ENCODE assay signal across 13 cellular contexts in the genomic region with DNA sequence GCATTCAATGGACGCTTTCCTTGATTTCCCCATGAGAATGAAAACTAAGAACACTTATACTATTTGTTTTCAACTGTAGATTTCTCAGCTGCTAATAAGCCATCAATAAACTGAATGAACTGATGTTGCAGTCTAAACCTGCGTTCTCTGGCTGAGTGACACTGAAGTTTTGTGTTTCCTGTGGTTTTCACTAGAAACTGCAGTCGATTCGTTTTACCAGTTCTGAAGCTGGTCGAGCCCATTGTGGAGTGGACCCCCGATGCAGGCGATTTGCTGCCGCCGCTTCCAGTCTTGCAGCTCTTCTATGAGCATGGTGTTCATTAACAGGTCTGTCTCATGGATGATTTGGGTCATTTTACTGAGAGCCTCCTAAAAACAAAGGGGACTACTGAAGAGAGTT. TPM values are rescaled to one million over a fixed set of nuclear protein-coding genes. Genes with fewer than 3 reads are reported as not detected.
DNase-seq lines count a peak whose midpoint lies in the region; ATAC-seq and TF ChIP-seq lines count a peak whose summit lies in the region.
"Had no signal": no experiment of that assay in that cellular context is flagged by ENCODE, and none has a peak within 500 bp of the region (broad histone marks: within the 10 kb centered on the region; RNA-seq: fewer than 3 reads in every experiment).

No MANE protein-coding gene starts in this region.

- no peaks in the 10 kb centered on the region for H3K9me3 Mint-ChIP-seq in CD8-positive, alpha-beta T cell
- no peaks in the 10 kb centered on the region for H3K9me3 Mint-ChIP-seq in activated T-helper 2 cell treated with anti-CD3 and anti-CD28 coated beads, Interferon-gamma antibody, Interleukin-2, Interleukin-4, amounts not matched to agents 10 μg/mL and 5 μg/mL and 100 μg/mL, durations not matched to agents 14 hours and 24 hours and 36 hours
- peaks cover 0 to 3% (median 0%) of the 10 kb centered on the region in 11 donors for H3K9me3 Mint-ChIP-seq in naive thymus-derived CD4-positive, alpha-beta T cell
- H3K9me3 Mint-ChIP-seq: stimulated activated memory B cell treated with anti-CD40 and anti-IgM and Interleukin-4, amounts not matched to agents 10 μg/mL and 1 μg/mL and 100 μg/mL, for 72 hours had no signal

- H3K4me3 Mint-ChIP-seq in CD8-positive, alpha-beta T cell, result peak overlapping the region; percentile 85
- H3K4me3 Mint-ChIP-seq in T-helper 17 cell, result peak overlapping the region; percentile 91
- peak overlapping the region; percentile 94 for H3K4me3 Mint-ChIP-seq in activated T-helper 2 cell treated with anti-CD3 and anti-CD28 coated beads, Interferon-gamma antibody, Interleukin-2, Interleukin-4, amounts not matched to agents 10 μg/mL and 5 μg/mL and 100 μg/mL, durations not matched to agents 14 hours and 24 hours and 36 hours (ENCODE audit: low read depth)
- peak overlapping the region; percentile 75 to 93 (median 86) for H3K4me3 Mint-ChIP-seq in naive thymus-derived CD4-positive, alpha-beta T cell
- H3K4me3 Mint-ChIP-seq: stimulated activated memory B cell treated with anti-CD40 and anti-IgM and Interleukin-4, amounts not matched to agents 10 μg/mL and 1 μg/mL and 100 μg/mL, for 72 hours had no signal

- CTCF ChIA-PET in CD8-positive, alpha-beta T cell (lab: Charles Lee), result interaction anchor here (2.0 to 8.0 kb wide), 4 partner anchors 13 to 91 kb away, joined by 5 to 68 read pairs (median 24); a partner anchor contains a TSS
- CTCF ChIA-PET in naive thymus-derived CD4-positive, alpha-beta T cell (lab: Charles Lee), result interaction anchor here (0.7 to 4.7 kb wide), 10 partner anchors 10 to 457 kb away, joined by 3 to 28 read pairs (median 4); a partner anchor contains a TSS

- peak overlapping the region; percentile 92 for H3K27ac Mint-ChIP-seq in CD8-positive, alpha-beta T cell
- H3K27ac Mint-ChIP-seq in T-helper 17 cell, result peak overlapping the region; percentile 97
- peak overlapping the region; percentile 95 for H3K27ac Mint-ChIP-seq in activated T-helper 2 cell treated with anti-CD3 and anti-CD28 coated beads, Interferon-gamma antibody, Interleukin-2, Interleukin-4, amounts not matched to agents 10 μg/mL and 5 μg/mL and 100 μg/mL, durations not matched to agents 14 hours and 24 hours and 36 hours
- peak overlapping the region; percentile 81 to 97 (median 93) for H3K27ac Mint-ChIP-seq in naive thymus-derived CD4-positive, alpha-beta T cell
- H3K27ac Mint-ChIP-seq: progenitor cell of endocrine pancreas; stimulated activated memory B cell treated with anti-CD40 and anti-IgM and Interleukin-4, amounts not matched to agents 10 μg/mL and 1 μg/mL and 100 μg/mL, for 72 hours had no signal

- peaks cover 58% of the 10 kb centered on the region for H3K36me3 Mint-ChIP-seq in CD8-positive, alpha-beta T cell
- peaks cover 7% of the 10 kb centered on the region for H3K36me3 Mint-ChIP-seq in T-helper 17 cell (ENCODE audit: low read depth)
- peaks cover 80% of the 10 kb centered on the region for H3K36me3 Mint-ChIP-seq in activated T-helper 2 cell treated with anti-CD3 and anti-CD28 coated beads, Interferon-gamma antibody, Interleukin-2, Interleukin-4, amounts not matched to agents 10 μg/mL and 5 μg/mL and 100 μg/mL, durations not matched to agents 14 hours and 24 hours and 36 hours (ENCODE audit: low read depth)
- peaks cover 12 to 66% (median 32%) of the 10 kb centered on the region in 5 donors for H3K36me3 Mint-ChIP-seq in naive thymus-derived CD4-positive, alpha-beta T cell

- POLR2A ChIA-PET in CD8-positive, alpha-beta T cell (lab: Charles Lee), result interaction anchor here (1.1 to 3.4 kb wide), 5 partner anchors 45 to 91 kb away, joined by 3 to 18 read pairs (median 6); a partner anchor contains a TSS
- POLR2A ChIA-PET in naive thymus-derived CD4-positive, alpha-beta T cell (lab: Charles Lee), result interaction anchor here (0.8 to 5.5 kb wide), 7 partner anchors 11 to 183 kb away, joined by 3 to 79 read pairs (median 6); a partner anchor contains a TSS

- no peaks in the 10 kb centered on the region for H3K27me3 ChIP-seq in CD8-positive, alpha-beta T cell (ENCODE audit: insufficient read depth, low read length)
- H3K27me3 ChIP-seq in naive thymus-derived CD4-positive, alpha-beta T cell (ENCODE audit: control insufficient read depth in 2 of 2, insufficient read depth in 2 of 2, low read length in 2 of 2), result no peaks in the 10 kb centered on the region
- no peaks in the 10 kb centered on the region for H3K27me3 ChIP-seq in ovary
- H3K27me3 ChIP-seq: body of pancreas had no signal

- H3K27ac ChIP-seq in CD8-positive, alpha-beta T cell (ENCODE audit: low read depth, low read length), result peak overlapping the region; percentile 32
- peak overlapping the region; percentile 74 for H3K27ac ChIP-seq in naive thymus-derived CD4-positive, alpha-beta T cell (ENCODE audit: low read depth, low read length)
- H3K27ac ChIP-seq in ovary, result no peak overlapping the region
- H3K27ac ChIP-seq: body of pancreas had no signal

- WGBS in ovary, 3 donors, result 91 to 96% (median 94%) methylated on average over 9 of the region's 9 CpGs

- H3K27me3 Mint-ChIP-seq in CD8-positive, alpha-beta T cell (ENCODE audit: low read depth), result no peaks in the 10 kb centered on the region
- no peaks in the 10 kb centered on the region for H3K27me3 Mint-ChIP-seq in T-helper 17 cell
- H3K27me3 Mint-ChIP-seq in activated T-helper 2 cell treated with anti-CD3 and anti-CD28 coated beads, Interferon-gamma antibody, Interleukin-2, Interleukin-4, amounts not matched to agents 10 μg/mL and 5 μg/mL and 100 μg/mL, durations not matched to agents 14 hours and 24 hours and 36 hours (ENCODE audit: low read depth), result no peaks in the 10 kb centered on the region
- H3K27me3 Mint-ChIP-seq in naive thymus-derived CD4-positive, alpha-beta T cell, result no peaks in the 10 kb centered on the region
- H3K27me3 Mint-ChIP-seq: progenitor cell of endocrine pancreas had no signal

- peaks cover 13% of the 10 kb centered on the region for H3K36me3 ChIP-seq in CD8-positive, alpha-beta T cell (ENCODE audit: insufficient read depth, low read length)
- H3K36me3 ChIP-seq in naive thymus-derived CD4-positive, alpha-beta T cell (ENCODE audit: control insufficient read depth in 2 of 3, insufficient read depth in 3 of 3, low read length in 3 of 3), result peaks cover 0 to 10% (median 7%) of the 10 kb centered on the region in 3 experiments
- no peaks in the 10 kb centered on the region for H3K36me3 ChIP-seq in ovary

- H3K4me3 ChIP-seq in CD8-positive, alpha-beta T cell (ENCODE audit: low read depth, low read length), result peak overlapping the region; percentile 42
- peak overlapping the region; percentile 27 for H3K4me3 ChIP-seq in naive thymus-derived CD4-positive, alpha-beta T cell (ENCODE audit: low read length)
- H3K4me3 ChIP-seq in ovary, result no peak overlapping the region
- H3K4me3 ChIP-seq: body of pancreas had no signal

- no peak for TF ChIP-seq EP300 in ovary (IDR thresholded peaks at IDR 0.05)

- DNase-seq in CD8-positive, alpha-beta T cell, result peak in 6 of 7 experiments; percentile 8 to 59 (median 26)
- DNase-seq in T-helper 17 cell, result no peak
- peak; percentile 53 for DNase-seq in activated T-helper 2 cell treated with anti-CD3 and anti-CD28 coated beads, Interferon-gamma antibody, Interleukin-2, Interleukin-4, amounts not matched to agents 10 μg/mL and 5 μg/mL and 100 μg/mL, durations not matched to agents 14 hours and 24 hours and 36 hours (ENCODE audit: low spot score)
- DNase-seq in naive thymus-derived CD4-positive, alpha-beta T cell, result peak in 6 of 9 donors; percentile 4 to 32 (median 24)
- DNase-seq in ovary, result no peak
- DNase-seq in middle frontal gyrus (ENCODE audit: extremely low spot score, low spot score), result no peak
- no peak for DNase-seq in DMS79 (lab: John Stamatoyannopoulos, UW)
- DNase-seq: body of pancreas; effector CD4-positive, alpha-beta T cell; MM.1S had no signal

- no peaks in the 10 kb centered on the region for H3K9me3 ChIP-seq in CD8-positive, alpha-beta T cell (ENCODE audit: low read length)
- H3K9me3 ChIP-seq in T-helper 17 cell (ENCODE audit: control insufficient read depth, low read length, poor library complexity, severe bottlenecking), result no peaks in the 10 kb centered on the region
- H3K9me3 ChIP-seq in naive thymus-derived CD4-positive, alpha-beta T cell (ENCODE audit: control insufficient read depth in 2 of 3, low read length in 3 of 3), result no peaks in the 10 kb centered on the region
- no peaks in the 10 kb centered on the region for H3K9me3 ChIP-seq in ovary
- H3K9me3 ChIP-seq: body of pancreas had no signal

- H3K4me1 ChIP-seq in CD8-positive, alpha-beta T cell (ENCODE audit: insufficient read depth, low read length), result peaks cover 74% of the 10 kb centered on the region
- peaks cover 46 to 59% of the 10 kb centered on the region in 2 donors for H3K4me1 ChIP-seq in naive thymus-derived CD4-positive, alpha-beta T cell (ENCODE audit: control insufficient read depth in 2 of 2, insufficient read depth in 2 of 2, low read length in 2 of 2)
- H3K4me1 ChIP-seq in ovary (ENCODE audit: insufficient read depth), result no peaks in the 10 kb centered on the region
- H3K4me1 ChIP-seq: body of pancreas had no signal

- no peak for TF ChIP-seq CTCF in CD8-positive, alpha-beta T cell (IDR thresholded peaks at IDR 0.05)
- TF ChIP-seq CTCF in ovary (IDR thresholded peaks at IDR 0.05), result no peak

- TF ChIP-seq POLR2A in ovary (IDR thresholded peaks at IDR 0.05), result no peak

- intact Hi-C loops in CD8-positive, alpha-beta T cell (cut with DNase I, micrococcal nuclease), result loop anchor here (1.0 to 10.0 kb wide), 5 partner anchors 8 to 1100 kb away; no protein-coding TSS in a partner anchor
- intact Hi-C loops in activated T-helper 2 cell treated with anti-CD3 and anti-CD28 coated beads, Interferon-gamma antibody, Interleukin-2, Interleukin-4, amounts not matched to agents 10 μg/mL and 5 μg/mL and 100 μg/mL, durations not matched to agents 14 hours and 24 hours and 36 hours (cut with micrococcal nuclease), result loop anchor here (1.0 to 5.0 kb wide), 2 partner anchors 42 to 50 kb away; no protein-coding TSS in a partner anchor
- intact Hi-C loops in naive thymus-derived CD4-positive, alpha-beta T cell (cut with micrococcal nuclease), result loop anchor here (1.0 to 5.0 kb wide), 5 partner anchors 14 to 613 kb away; a partner anchor contains a TSS
- intact Hi-C loops in ovary (cut with DNase I), result no loop called here

- peaks cover 81% of the 10 kb centered on the region for H3K4me1 Mint-ChIP-seq in CD8-positive, alpha-beta T cell (ENCODE audit: low read depth)
- H3K4me1 Mint-ChIP-seq in T-helper 17 cell, result peaks cover 50% of the 10 kb centered on the region
- H3K4me1 Mint-ChIP-seq in activated T-helper 2 cell treated with anti-CD3 and anti-CD28 coated beads, Interferon-gamma antibody, Interleukin-2, Interleukin-4, amounts not matched to agents 10 μg/mL and 5 μg/mL and 100 μg/mL, durations not matched to agents 14 hours and 24 hours and 36 hours (ENCODE audit: low read depth), result peaks cover 70% of the 10 kb centered on the region
- peaks cover 44 to 92% (median 86%) of the 10 kb centered on the region in 7 donors for H3K4me1 Mint-ChIP-seq in naive thymus-derived CD4-positive, alpha-beta T cell

- ATAC-seq in CD8-positive, alpha-beta T cell, result peak; percentile 35
- ATAC-seq in T-helper 17 cell (peak; percentile 43), GM19397 (IDR thresholded peaks at IDR 0.05; ENCODE audit: unreplicated experiment) (no peak)
- ATAC-seq in naive thymus-derived CD4-positive, alpha-beta T cell, result peak; percentile 61
- ATAC-seq: body of pancreas; stimulated activated memory B cell treated with anti-CD40 and anti-IgM and Interleukin-4, amounts not matched to agents 10 μg/mL and 1 μg/mL and 100 μg/mL, for 72 hours had no signal

RNA-seq across cellular contexts. Expression of a gene that starts 50.6 kb away (rescaled TPM):
- 10 to 100 TPM; 66.7 to 69.9 TPM for total RNA-seq in CD8-positive, alpha-beta T cell
- total RNA-seq in T-helper 17 cell (10 to 100 TPM; 80.7 to 86.4 TPM), ovary (10 to 100 TPM; 27.3 to 57.6 (median 46.4) TPM)
- 135 and 139 TPM in 2 replicates for total RNA-seq in activated T-helper 2 cell treated with anti-CD3 and anti-CD28 coated beads, Interferon-gamma antibody, Interleukin-2, Interleukin-4, amounts not matched to agents 10 μg/mL and 5 μg/mL and 100 μg/mL, durations not matched to agents 14 hours and 24 hours and 36 hours
- 1,000 to 10,000 TPM in 1 of 5 experiments, 10 to 100 TPM in 4; 74.1 to 1,177 (median 89.6) TPM for total RNA-seq in naive thymus-derived CD4-positive, alpha-beta T cell
- polyA plus RNA-seq in naive thymus-derived CD4-positive, alpha-beta T cell, result 100 to 1,000 TPM; 221 to 244 TPM
- polyA plus RNA-seq in ovary, result 10 to 100 TPM; 30.5 to 89.2 TPM

Comparison
In these comparisons a context has a peak if more than half of its experiments do, and no peak if none do; other contexts are left out.
1. DNase-seq: peak in CD8-positive, alpha-beta T cell (6 of 7), activated T-helper 2 cell treated with anti-CD3 and anti-CD28 coated beads, Interferon-gamma antibody, Interleukin-2, Interleukin-4, amounts not matched to agents 10 μg/mL and 5 μg/mL and 100 μg/mL, durations not matched to agents 14 hours and 24 hours and 36 hours (single experiment) and naive thymus-derived CD4-positive, alpha-beta T cell (6 of 9); none in T-helper 17 cell (0 of 3), ovary (0 of 5), middle frontal gyrus (single experiment) and DMS79 (single experiment).
2. H3K27ac ChIP-seq: peak in CD8-positive, alpha-beta T cell (single experiment) and naive thymus-derived CD4-positive, alpha-beta T cell (single experiment); none in ovary (0 of 2).
3. intact Hi-C loops: an anchor here in CD8-positive, alpha-beta T cell (1.0 to 10.0 kb wide), activated T-helper 2 cell treated with anti-CD3 and anti-CD28 coated beads, Interferon-gamma antibody, Interleukin-2, Interleukin-4, amounts not matched to agents 10 μg/mL and 5 μg/mL and 100 μg/mL, durations not matched to agents 14 hours and 24 hours and 36 hours (1.0 to 5.0 kb wide) and naive thymus-derived CD4-positive, alpha-beta T cell (1.0 to 5.0 kb wide); none called in ovary.
4. Peak in every context shown above with its lines, with median percentiles within 50 percentile points of each other: H3K27ac Mint-ChIP-seq and H3K4me3 Mint-ChIP-seq.